ENCODE assay signal across 1 cellular context in the genomic region with DNA sequence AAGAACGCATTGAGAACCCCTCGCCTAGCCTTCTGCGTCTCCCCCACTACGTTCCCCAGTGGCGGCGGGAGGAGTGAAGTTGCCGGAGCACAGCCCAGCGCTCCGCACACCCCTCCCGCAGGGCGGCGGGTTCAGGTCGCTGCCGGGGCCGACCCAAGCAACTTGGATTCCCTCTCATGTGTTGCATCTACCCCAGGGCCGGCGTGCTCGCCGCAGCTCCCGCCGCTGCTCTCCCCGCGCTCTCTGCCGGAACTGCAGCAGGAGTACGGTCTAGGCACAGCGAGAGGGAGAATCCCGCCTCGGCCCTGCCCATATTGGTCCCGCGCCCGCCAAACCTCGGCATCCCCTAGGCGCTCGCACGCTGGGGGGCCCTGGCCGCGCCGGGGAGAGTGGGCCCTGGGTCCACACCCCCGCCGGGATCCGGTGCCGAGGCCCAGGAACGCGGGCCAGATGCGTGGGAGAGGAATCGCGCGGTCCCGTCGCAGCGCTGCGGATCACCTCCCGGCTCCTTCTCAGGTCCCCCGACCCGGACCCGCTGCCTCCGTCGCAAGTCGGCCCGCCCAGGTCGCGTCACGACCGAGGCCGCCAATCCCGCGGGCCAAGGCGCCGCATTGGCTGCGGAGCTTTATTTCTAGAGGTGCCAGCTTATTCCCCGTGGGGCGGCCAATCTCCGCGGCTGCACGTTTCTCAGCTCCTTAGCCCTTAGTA.
TF ChIP-seq lines count a peak whose summit lies in the region.

No MANE protein-coding gene starts in this region.

TF ChIP-seq in HepG2, 621 proteins besides CTCF, POLR2A, EP300 and RAD21 (continued from another document and continues in another):
- TF ChIP-seq, protein P1, sequence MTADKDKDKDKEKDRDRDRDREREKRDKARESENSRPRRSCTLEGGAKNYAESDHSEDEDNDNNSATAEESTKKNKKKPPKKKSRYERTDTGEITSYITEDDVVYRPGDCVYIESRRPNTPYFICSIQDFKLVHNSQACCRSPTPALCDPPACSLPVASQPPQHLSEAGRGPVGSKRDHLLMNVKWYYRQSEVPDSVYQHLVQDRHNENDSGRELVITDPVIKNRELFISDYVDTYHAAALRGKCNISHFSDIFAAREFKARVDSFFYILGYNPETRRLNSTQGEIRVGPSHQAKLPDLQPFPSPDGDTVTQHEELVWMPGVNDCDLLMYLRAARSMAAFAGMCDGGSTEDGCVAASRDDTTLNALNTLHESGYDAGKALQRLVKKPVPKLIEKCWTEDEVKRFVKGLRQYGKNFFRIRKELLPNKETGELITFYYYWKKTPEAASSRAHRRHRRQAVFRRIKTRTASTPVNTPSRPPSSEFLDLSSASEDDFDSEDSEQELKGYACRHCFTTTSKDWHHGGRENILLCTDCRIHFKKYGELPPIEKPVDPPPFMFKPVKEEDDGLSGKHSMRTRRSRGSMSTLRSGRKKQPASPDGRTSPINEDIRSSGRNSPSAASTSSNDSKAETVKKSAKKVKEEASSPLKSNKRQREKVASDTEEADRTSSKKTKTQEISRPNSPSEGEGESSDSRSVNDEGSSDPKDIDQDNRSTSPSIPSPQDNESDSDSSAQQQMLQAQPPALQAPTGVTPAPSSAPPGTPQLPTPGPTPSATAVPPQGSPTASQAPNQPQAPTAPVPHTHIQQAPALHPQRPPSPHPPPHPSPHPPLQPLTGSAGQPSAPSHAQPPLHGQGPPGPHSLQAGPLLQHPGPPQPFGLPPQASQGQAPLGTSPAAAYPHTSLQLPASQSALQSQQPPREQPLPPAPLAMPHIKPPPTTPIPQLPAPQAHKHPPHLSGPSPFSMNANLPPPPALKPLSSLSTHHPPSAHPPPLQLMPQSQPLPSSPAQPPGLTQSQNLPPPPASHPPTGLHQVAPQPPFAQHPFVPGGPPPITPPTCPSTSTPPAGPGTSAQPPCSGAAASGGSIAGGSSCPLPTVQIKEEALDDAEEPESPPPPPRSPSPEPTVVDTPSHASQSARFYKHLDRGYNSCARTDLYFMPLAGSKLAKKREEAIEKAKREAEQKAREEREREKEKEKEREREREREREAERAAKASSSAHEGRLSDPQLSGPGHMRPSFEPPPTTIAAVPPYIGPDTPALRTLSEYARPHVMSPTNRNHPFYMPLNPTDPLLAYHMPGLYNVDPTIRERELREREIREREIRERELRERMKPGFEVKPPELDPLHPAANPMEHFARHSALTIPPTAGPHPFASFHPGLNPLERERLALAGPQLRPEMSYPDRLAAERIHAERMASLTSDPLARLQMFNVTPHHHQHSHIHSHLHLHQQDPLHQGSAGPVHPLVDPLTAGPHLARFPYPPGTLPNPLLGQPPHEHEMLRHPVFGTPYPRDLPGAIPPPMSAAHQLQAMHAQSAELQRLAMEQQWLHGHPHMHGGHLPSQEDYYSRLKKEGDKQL (CRISPR knock-in tag; IDR thresholded peaks at IDR 0.05; ENCODE audit: low read depth), result no peak
- TF ChIP-seq HHEX (CRISPR knock-in tag; IDR thresholded peaks at IDR 0.05), result no peak
- TF ChIP-seq ZNF550 (CRISPR knock-in tag; IDR thresholded peaks at IDR 0.05; ENCODE audit: borderline replicate concordance), result 0 out of 2 replicates have a peak, but pooled peaks have one; percentile 22
- TF ChIP-seq HDAC2 (CRISPR knock-in tag; IDR thresholded peaks at IDR 0.05), result peak; percentile 29
- TF ChIP-seq RXRB (CRISPR knock-in tag; IDR thresholded peaks at IDR 0.05; ENCODE audit: borderline replicate concordance), result no peak
- TF ChIP-seq CHD2 (IDR thresholded peaks at IDR 0.05; ENCODE audit: low read depth, low read length), result no peak
- no peak for TF ChIP-seq ZNF552 (CRISPR knock-in tag; IDR thresholded peaks at IDR 0.05; ENCODE audit: borderline replicate concordance)
- TF ChIP-seq TBP (CRISPR knock-in tag; IDR thresholded peaks at IDR 0.05), result no peak
- no peak; the same call in 1 of the 2 replicates for TF ChIP-seq ZNF547 (CRISPR knock-in tag; IDR thresholded peaks at IDR 0.05)
- TF ChIP-seq, protein P2, sequence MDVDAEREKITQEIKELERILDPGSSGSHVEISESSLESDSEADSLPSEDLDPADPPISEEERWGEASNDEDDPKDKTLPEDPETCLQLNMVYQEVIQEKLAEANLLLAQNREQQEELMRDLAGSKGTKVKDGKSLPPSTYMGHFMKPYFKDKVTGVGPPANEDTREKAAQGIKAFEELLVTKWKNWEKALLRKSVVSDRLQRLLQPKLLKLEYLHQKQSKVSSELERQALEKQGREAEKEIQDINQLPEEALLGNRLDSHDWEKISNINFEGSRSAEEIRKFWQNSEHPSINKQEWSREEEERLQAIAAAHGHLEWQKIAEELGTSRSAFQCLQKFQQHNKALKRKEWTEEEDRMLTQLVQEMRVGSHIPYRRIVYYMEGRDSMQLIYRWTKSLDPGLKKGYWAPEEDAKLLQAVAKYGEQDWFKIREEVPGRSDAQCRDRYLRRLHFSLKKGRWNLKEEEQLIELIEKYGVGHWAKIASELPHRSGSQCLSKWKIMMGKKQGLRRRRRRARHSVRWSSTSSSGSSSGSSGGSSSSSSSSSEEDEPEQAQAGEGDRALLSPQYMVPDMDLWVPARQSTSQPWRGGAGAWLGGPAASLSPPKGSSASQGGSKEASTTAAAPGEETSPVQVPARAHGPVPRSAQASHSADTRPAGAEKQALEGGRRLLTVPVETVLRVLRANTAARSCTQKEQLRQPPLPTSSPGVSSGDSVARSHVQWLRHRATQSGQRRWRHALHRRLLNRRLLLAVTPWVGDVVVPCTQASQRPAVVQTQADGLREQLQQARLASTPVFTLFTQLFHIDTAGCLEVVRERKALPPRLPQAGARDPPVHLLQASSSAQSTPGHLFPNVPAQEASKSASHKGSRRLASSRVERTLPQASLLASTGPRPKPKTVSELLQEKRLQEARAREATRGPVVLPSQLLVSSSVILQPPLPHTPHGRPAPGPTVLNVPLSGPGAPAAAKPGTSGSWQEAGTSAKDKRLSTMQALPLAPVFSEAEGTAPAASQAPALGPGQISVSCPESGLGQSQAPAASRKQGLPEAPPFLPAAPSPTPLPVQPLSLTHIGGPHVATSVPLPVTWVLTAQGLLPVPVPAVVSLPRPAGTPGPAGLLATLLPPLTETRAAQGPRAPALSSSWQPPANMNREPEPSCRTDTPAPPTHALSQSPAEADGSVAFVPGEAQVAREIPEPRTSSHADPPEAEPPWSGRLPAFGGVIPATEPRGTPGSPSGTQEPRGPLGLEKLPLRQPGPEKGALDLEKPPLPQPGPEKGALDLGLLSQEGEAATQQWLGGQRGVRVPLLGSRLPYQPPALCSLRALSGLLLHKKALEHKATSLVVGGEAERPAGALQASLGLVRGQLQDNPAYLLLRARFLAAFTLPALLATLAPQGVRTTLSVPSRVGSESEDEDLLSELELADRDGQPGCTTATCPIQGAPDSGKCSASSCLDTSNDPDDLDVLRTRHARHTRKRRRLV (CRISPR knock-in tag; IDR thresholded peaks at IDR 0.05), result peak; percentile 70; the same call in 1 of the 2 replicates
- TF ChIP-seq ZNF451 (CRISPR knock-in tag; IDR thresholded peaks at IDR 0.05), result peak; percentile 37; the same call in 1 of the 2 replicates
- TF ChIP-seq ZNF562 (CRISPR knock-in tag; IDR thresholded peaks at IDR 0.05; ENCODE audit: borderline replicate concordance), result no peak
- no peak for TF ChIP-seq ZNF644 (CRISPR knock-in tag; IDR thresholded peaks at IDR 0.05; ENCODE audit: low read depth)
- no peak for TF ChIP-seq CHD4 (IDR thresholded peaks at IDR 0.05; ENCODE audit: borderline replicate concordance, low read length)
- no peak for TF ChIP-seq ZNF292 (CRISPR knock-in tag; IDR thresholded peaks at IDR 0.05; ENCODE audit: borderline replicate concordance, low read depth)
- no peak for TF ChIP-seq CEBPB (IDR thresholded peaks at IDR 0.05; ENCODE audit: borderline replicate concordance, low read depth, low read length)
- TF ChIP-seq CBX1 (IDR thresholded peaks at IDR 0.05; ENCODE audit: low read depth), result no peak
- TF ChIP-seq, protein P3, sequence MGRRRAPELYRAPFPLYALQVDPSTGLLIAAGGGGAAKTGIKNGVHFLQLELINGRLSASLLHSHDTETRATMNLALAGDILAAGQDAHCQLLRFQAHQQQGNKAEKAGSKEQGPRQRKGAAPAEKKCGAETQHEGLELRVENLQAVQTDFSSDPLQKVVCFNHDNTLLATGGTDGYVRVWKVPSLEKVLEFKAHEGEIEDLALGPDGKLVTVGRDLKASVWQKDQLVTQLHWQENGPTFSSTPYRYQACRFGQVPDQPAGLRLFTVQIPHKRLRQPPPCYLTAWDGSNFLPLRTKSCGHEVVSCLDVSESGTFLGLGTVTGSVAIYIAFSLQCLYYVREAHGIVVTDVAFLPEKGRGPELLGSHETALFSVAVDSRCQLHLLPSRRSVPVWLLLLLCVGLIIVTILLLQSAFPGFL (CRISPR knock-in tag; IDR thresholded peaks at IDR 0.05), result no peak
- 0 out of 2 replicates have a peak, but pooled peaks have one; percentile 25 for TF ChIP-seq ZBTB7B (CRISPR knock-in tag; IDR thresholded peaks at IDR 0.05)
- TF ChIP-seq TAF15 (IDR thresholded peaks at IDR 0.05; ENCODE audit: low read depth, low read length, poor library complexity, severe bottlenecking), result no peak
- TF ChIP-seq KDM3A (CRISPR knock-in tag; IDR thresholded peaks at IDR 0.05; ENCODE audit: low read depth), result no peak
- TF ChIP-seq U2AF2 (IDR thresholded peaks at IDR 0.05; ENCODE audit: low read depth, low read length), result no peak
- TF ChIP-seq ZBTB42 (CRISPR knock-in tag; IDR thresholded peaks at IDR 0.05), result no peak
- TF ChIP-seq ZNF263 (CRISPR knock-in tag; IDR thresholded peaks at IDR 0.05), result peak; percentile 60
- no peak for TF ChIP-seq PAF1 (CRISPR knock-in tag; IDR thresholded peaks at IDR 0.05)
- no peak; the same call in 1 of the 2 replicates for TF ChIP-seq ZNF138 (CRISPR knock-in tag; IDR thresholded peaks at IDR 0.05; ENCODE audit: low read depth)
- TF ChIP-seq, protein P4, sequence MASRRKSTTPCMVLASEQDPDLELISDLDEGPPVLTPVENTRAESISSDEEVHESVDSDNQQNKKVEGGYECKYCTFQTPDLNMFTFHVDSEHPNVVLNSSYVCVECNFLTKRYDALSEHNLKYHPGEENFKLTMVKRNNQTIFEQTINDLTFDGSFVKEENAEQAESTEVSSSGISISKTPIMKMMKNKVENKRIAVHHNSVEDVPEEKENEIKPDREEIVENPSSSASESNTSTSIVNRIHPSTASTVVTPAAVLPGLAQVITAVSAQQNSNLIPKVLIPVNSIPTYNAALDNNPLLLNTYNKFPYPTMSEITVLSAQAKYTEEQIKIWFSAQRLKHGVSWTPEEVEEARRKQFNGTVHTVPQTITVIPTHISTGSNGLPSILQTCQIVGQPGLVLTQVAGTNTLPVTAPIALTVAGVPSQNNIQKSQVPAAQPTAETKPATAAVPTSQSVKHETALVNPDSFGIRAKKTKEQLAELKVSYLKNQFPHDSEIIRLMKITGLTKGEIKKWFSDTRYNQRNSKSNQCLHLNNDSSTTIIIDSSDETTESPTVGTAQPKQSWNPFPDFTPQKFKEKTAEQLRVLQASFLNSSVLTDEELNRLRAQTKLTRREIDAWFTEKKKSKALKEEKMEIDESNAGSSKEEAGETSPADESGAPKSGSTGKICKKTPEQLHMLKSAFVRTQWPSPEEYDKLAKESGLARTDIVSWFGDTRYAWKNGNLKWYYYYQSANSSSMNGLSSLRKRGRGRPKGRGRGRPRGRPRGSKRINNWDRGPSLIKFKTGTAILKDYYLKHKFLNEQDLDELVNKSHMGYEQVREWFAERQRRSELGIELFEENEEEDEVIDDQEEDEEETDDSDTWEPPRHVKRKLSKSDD (CRISPR knock-in tag; IDR thresholded peaks at IDR 0.05; ENCODE audit: low read depth), result no peak
- peak; percentile 66; the same call in 1 of the 2 replicates for TF ChIP-seq ZNF431 (CRISPR knock-in tag; IDR thresholded peaks at IDR 0.05; ENCODE audit: borderline replicate concordance, low read depth)
- no peak for TF ChIP-seq ZNF761 (CRISPR knock-in tag; conservative IDR thresholded peaks at IDR 0.05)
- TF ChIP-seq ZFP90 (CRISPR knock-in tag; IDR thresholded peaks at IDR 0.05; ENCODE audit: borderline replicate concordance), result no peak
- TF ChIP-seq, protein P5, sequence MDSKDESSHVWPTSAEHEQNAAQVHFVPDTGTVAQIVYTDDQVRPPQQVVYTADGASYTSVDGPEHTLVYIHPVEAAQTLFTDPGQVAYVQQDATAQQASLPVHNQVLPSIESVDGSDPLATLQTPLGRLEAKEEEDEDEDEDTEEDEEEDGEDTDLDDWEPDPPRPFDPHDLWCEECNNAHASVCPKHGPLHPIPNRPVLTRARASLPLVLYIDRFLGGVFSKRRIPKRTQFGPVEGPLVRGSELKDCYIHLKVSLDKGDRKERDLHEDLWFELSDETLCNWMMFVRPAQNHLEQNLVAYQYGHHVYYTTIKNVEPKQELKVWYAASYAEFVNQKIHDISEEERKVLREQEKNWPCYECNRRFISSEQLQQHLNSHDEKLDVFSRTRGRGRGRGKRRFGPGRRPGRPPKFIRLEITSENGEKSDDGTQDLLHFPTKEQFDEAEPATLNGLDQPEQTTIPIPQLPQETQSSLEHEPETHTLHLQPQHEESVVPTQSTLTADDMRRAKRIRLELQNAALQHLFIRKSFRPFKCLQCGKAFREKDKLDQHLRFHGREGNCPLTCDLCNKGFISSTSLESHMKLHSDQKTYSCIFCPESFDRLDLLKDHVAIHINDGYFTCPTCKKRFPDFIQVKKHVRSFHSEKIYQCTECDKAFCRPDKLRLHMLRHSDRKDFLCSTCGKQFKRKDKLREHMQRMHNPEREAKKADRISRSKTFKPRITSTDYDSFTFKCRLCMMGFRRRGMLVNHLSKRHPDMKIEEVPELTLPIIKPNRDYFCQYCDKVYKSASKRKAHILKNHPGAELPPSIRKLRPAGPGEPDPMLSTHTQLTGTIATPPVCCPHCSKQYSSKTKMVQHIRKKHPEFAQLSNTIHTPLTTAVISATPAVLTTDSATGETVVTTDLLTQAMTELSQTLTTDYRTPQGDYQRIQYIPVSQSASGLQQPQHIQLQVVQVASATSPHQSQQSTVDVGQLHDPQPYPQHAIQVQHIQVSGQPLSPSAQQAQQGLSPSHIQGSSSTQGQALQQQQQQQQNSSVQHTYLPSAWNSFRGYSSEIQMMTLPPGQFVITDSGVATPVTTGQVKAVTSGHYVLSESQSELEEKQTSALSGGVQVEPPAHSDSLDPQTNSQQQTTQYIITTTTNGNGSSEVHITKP (CRISPR knock-in tag; IDR thresholded peaks at IDR 0.05; ENCODE audit: low read depth), result peak; percentile 44; the same call in 1 of the 2 replicates
- TF ChIP-seq, protein P6, sequence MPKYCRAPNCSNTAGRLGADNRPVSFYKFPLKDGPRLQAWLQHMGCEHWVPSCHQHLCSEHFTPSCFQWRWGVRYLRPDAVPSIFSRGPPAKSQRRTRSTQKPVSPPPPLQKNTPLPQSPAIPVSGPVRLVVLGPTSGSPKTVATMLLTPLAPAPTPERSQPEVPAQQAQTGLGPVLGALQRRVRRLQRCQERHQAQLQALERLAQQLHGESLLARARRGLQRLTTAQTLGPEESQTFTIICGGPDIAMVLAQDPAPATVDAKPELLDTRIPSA (CRISPR knock-in tag; IDR thresholded peaks at IDR 0.05; ENCODE audit: borderline replicate concordance), result no peak
